ENCODE assay signal across 2 cellular contexts in the genomic region with DNA sequence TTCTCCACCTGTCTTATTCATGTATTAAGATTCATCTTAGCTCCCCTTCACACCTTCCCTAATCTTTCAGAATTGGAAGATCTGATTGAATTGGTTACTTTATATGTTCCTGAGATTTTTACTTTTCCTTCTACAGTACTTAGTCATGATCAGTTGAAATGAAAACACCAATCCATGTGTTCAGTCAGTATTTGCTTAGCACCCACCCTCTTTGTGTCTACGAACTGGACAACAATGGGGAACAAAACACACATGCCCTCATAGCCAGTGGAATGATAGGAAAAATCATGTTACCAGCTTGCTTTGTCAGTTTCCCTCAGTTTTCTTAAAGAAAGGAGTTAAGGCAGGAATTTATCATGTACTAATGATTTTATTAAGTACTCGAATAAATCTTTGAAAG.
TF ChIP-seq lines count a peak whose summit lies in the region.

No MANE protein-coding gene starts in this region.

TF ChIP-seq in SK-N-SH, 30 proteins besides CTCF, POLR2A, EP300 and RAD21 (continued from another document):
- TF ChIP-seq, protein P1, sequence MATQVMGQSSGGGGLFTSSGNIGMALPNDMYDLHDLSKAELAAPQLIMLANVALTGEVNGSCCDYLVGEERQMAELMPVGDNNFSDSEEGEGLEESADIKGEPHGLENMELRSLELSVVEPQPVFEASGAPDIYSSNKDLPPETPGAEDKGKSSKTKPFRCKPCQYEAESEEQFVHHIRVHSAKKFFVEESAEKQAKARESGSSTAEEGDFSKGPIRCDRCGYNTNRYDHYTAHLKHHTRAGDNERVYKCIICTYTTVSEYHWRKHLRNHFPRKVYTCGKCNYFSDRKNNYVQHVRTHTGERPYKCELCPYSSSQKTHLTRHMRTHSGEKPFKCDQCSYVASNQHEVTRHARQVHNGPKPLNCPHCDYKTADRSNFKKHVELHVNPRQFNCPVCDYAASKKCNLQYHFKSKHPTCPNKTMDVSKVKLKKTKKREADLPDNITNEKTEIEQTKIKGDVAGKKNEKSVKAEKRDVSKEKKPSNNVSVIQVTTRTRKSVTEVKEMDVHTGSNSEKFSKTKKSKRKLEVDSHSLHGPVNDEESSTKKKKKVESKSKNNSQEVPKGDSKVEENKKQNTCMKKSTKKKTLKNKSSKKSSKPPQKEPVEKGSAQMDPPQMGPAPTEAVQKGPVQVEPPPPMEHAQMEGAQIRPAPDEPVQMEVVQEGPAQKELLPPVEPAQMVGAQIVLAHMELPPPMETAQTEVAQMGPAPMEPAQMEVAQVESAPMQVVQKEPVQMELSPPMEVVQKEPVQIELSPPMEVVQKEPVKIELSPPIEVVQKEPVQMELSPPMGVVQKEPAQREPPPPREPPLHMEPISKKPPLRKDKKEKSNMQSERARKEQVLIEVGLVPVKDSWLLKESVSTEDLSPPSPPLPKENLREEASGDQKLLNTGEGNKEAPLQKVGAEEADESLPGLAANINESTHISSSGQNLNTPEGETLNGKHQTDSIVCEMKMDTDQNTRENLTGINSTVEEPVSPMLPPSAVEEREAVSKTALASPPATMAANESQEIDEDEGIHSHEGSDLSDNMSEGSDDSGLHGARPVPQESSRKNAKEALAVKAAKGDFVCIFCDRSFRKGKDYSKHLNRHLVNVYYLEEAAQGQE (IDR thresholded peaks at IDR 0.05; ENCODE audit: low read depth, low read length), result no peak
- TF ChIP-seq EZH2phosphoT487 (IDR thresholded peaks at IDR 0.05; ENCODE audit: borderline replicate concordance, low read depth), result no peak
- no peak for TF ChIP-seq RXRA (IDR thresholded peaks at IDR 0.05; ENCODE audit: borderline replicate concordance, low read depth)
- TF ChIP-seq GATA2 (CRISPR knock-in tag; IDR thresholded peaks at IDR 0.05), result no peak
- TF ChIP-seq, protein P2, sequence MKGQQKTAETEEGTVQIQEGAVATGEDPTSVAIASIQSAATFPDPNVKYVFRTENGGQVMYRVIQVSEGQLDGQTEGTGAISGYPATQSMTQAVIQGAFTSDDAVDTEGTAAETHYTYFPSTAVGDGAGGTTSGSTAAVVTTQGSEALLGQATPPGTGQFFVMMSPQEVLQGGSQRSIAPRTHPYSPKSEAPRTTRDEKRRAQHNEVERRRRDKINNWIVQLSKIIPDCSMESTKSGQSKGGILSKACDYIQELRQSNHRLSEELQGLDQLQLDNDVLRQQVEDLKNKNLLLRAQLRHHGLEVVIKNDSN (IDR thresholded peaks at IDR 0.05; ENCODE audit: borderline replicate concordance, low read depth), result no peak

TF ChIP-seq in SK-N-SH treated with all-trans-retinoic acid at 6 μM for 48 hours, 23 proteins besides CTCF, POLR2A, EP300 and RAD21 (continued from another document):
- TF ChIP-seq, protein P3, sequence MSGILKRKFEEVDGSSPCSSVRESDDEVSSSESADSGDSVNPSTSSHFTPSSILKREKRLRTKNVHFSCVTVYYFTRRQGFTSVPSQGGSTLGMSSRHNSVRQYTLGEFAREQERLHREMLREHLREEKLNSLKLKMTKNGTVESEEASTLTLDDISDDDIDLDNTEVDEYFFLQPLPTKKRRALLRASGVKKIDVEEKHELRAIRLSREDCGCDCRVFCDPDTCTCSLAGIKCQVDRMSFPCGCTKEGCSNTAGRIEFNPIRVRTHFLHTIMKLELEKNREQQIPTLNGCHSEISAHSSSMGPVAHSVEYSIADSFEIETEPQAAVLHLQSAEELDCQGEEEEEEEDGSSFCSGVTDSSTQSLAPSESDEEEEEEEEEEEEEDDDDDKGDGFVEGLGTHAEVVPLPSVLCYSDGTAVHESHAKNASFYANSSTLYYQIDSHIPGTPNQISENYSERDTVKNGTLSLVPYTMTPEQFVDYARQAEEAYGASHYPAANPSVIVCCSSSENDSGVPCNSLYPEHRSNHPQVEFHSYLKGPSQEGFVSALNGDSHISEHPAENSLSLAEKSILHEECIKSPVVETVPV (CRISPR knock-in tag; IDR thresholded peaks at IDR 0.05), result no peak
- no peak for TF ChIP-seq ESRRG (CRISPR knock-in tag; IDR thresholded peaks at IDR 0.05)
- TF ChIP-seq, protein P4, sequence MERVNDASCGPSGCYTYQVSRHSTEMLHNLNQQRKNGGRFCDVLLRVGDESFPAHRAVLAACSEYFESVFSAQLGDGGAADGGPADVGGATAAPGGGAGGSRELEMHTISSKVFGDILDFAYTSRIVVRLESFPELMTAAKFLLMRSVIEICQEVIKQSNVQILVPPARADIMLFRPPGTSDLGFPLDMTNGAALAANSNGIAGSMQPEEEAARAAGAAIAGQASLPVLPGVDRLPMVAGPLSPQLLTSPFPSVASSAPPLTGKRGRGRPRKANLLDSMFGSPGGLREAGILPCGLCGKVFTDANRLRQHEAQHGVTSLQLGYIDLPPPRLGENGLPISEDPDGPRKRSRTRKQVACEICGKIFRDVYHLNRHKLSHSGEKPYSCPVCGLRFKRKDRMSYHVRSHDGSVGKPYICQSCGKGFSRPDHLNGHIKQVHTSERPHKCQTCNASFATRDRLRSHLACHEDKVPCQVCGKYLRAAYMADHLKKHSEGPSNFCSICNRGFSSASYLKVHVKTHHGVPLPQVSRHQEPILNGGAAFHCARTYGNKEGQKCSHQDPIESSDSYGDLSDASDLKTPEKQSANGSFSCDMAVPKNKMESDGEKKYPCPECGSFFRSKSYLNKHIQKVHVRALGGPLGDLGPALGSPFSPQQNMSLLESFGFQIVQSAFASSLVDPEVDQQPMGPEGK (CRISPR knock-in tag; IDR thresholded peaks at IDR 0.05; ENCODE audit: borderline replicate concordance), result no peak
- TF ChIP-seq ZC3H10 (CRISPR knock-in tag; IDR thresholded peaks at IDR 0.05), result no peak
- TF ChIP-seq TOX (CRISPR knock-in tag; IDR thresholded peaks at IDR 0.05; ENCODE audit: borderline replicate concordance), result no peak
- TF ChIP-seq, protein P5, sequence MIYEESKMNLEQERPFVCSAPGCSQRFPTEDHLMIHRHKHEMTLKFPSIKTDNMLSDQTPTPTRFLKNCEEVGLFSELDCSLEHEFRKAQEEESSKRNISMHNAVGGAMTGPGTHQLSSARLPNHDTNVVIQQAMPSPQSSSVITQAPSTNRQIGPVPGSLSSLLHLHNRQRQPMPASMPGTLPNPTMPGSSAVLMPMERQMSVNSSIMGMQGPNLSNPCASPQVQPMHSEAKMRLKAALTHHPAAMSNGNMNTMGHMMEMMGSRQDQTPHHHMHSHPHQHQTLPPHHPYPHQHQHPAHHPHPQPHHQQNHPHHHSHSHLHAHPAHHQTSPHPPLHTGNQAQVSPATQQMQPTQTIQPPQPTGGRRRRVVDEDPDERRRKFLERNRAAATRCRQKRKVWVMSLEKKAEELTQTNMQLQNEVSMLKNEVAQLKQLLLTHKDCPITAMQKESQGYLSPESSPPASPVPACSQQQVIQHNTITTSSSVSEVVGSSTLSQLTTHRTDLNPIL (CRISPR knock-in tag; IDR thresholded peaks at IDR 0.05; ENCODE audit: low read depth), result no peak
- TF ChIP-seq ZNF565 (CRISPR knock-in tag; conservative IDR thresholded peaks at IDR 0.05; ENCODE audit: low read depth), result no peak
- no peak for TF ChIP-seq ZNF8 (CRISPR knock-in tag; IDR thresholded peaks at IDR 0.05)
- no peak for TF ChIP-seq RARB (CRISPR knock-in tag; IDR thresholded peaks at IDR 0.05)
- TF ChIP-seq ZFP3 (CRISPR knock-in tag; IDR thresholded peaks at IDR 0.05), result no peak
